1 cellular context compared by ENCODE assay signal in the genomic region with DNA sequence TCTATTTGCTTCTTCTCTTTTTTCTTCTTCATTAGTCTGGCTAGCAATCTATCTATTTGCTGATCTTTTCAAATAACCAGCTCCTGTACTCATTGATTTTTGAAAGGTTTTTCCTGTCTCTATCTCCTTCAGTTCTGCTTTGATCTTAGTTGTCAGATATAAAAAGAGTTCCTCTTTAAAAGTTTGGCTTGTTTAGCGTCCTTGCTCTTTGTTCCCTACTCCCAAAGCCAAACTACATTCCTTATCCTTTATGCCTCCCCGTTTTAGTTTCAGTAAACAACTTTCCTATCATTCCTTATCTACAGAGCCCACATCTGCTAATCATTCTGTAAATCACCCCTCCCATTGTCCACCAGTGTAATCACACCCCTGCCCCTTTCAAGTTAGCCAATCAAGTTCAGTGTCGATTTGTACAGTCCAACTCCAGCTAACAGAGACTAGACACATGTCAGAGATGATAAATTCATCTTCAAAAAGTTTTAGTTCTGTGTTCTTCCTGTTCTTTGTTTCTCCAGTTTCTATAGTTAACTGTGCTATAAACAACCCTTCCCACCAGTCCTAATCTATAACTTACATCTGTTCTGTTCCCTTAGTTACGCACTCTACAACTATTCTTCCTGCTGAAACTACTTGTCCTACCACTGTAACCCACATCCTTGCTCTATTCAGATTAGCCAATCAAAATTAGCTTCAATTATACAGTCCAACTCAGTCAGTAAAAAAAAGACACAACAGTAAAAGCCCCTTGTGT.
TF ChIP-seq lines count a peak whose summit lies in the region.

No MANE protein-coding gene starts in this region.

TF ChIP-seq in K562, 482 proteins besides CTCF, POLR2A, EP300 and RAD21 (continued from another document and continues in another):
- TF ChIP-seq, protein P1, sequence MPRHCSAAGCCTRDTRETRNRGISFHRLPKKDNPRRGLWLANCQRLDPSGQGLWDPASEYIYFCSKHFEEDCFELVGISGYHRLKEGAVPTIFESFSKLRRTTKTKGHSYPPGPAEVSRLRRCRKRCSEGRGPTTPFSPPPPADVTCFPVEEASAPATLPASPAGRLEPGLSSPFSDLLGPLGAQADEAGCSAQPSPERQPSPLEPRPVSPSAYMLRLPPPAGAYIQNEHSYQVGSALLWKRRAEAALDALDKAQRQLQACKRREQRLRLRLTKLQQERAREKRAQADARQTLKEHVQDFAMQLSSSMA (CRISPR knock-in tag; IDR thresholded peaks at IDR 0.05): no peak
- TF ChIP-seq ZNF778 (CRISPR knock-in tag; IDR thresholded peaks at IDR 0.05) (no peak), TRIM24 (IDR thresholded peaks at IDR 0.05) (peak; percentile 23 to 69; a peak in 3 of 4 replicates), JUN (IDR thresholded peaks at IDR 0.05; ENCODE audit: borderline replicate concordance, low read depth, low read length) (no peak), JUN (CRISPR knock-in tag; IDR thresholded peaks at IDR 0.05; ENCODE audit: borderline replicate concordance) (no peak), ZC3H4 (CRISPR knock-in tag; IDR thresholded peaks at IDR 0.05; ENCODE audit: borderline replicate concordance) (no peak), VEZF1 (CRISPR knock-in tag; IDR thresholded peaks at IDR 0.05) (peak; percentile 69), ZNF253 (CRISPR knock-in tag; conservative IDR thresholded peaks at IDR 0.05) (no peak), SAFB2 (IDR thresholded peaks at IDR 0.05; ENCODE audit: borderline replicate concordance, low read depth, low read length, severe bottlenecking) (no peak), ZNF551 (CRISPR knock-in tag; IDR thresholded peaks at IDR 0.05) (no peak), ZNF274 (IDR thresholded peaks at IDR 0.05; ENCODE audit: borderline replicate concordance, low read depth, low read length) (no peak), LCOR (CRISPR knock-in tag; IDR thresholded peaks at IDR 0.05) (peak; percentile 68), NR2F6 (CRISPR knock-in tag; IDR thresholded peaks at IDR 0.05) (no peak), ESRRA (IDR thresholded peaks at IDR 0.05; ENCODE audit: borderline replicate concordance, low read depth) (no peak), CREB1 (IDR thresholded peaks at IDR 0.05) (no peak), CREB1 (CRISPR knock-in tag; IDR thresholded peaks at IDR 0.05) (no peak), EHMT2 (IDR thresholded peaks at IDR 0.05) (no peak), SMAD3 (CRISPR knock-in tag; conservative IDR thresholded peaks at IDR 0.05) (no peak), MTF1 (CRISPR knock-in tag; IDR thresholded peaks at IDR 0.05; ENCODE audit: borderline replicate concordance) (no peak), ZBTB1 (CRISPR knock-in tag; IDR thresholded peaks at IDR 0.05; ENCODE audit: borderline replicate concordance, low read depth) (no peak), FOXM1 (IDR thresholded peaks at IDR 0.05; ENCODE audit: low read depth) (0 out of 2 replicates have a peak, but pooled peaks have one; percentile 37), FOXM1 (CRISPR knock-in tag; IDR thresholded peaks at IDR 0.05; ENCODE audit: low read depth) (no peak), PKNOX1 (IDR thresholded peaks at IDR 0.05) (peak; percentile 51; the same call in 1 of the 2 replicates), DIDO1 (tag; IDR thresholded peaks at IDR 0.05; ENCODE audit: low read depth) (no peak), TAF7 (tag; IDR thresholded peaks at IDR 0.05) (no peak), BRF2 (IDR thresholded peaks at IDR 0.05; ENCODE audit: borderline replicate concordance, insufficient read depth, insufficient read length) (no peak), CC2D1A (IDR thresholded peaks at IDR 0.05) (no peak; the same call in none of the 2 replicates), BRD4 (IDR thresholded peaks at IDR 0.05) (no peak), ZNF695 (CRISPR knock-in tag; IDR thresholded peaks at IDR 0.05) (no peak), ZC3H8 (IDR thresholded peaks at IDR 0.05) (no peak), ZNF121 (CRISPR knock-in tag; conservative IDR thresholded peaks at IDR 0.05) (no peak), NFIC (IDR thresholded peaks at IDR 0.05) (no peak), BRF1 (IDR thresholded peaks at IDR 0.05; ENCODE audit: borderline replicate concordance, extremely low read depth, insufficient read length) (no peak), C11orf30 (IDR thresholded peaks at IDR 0.05; ENCODE audit: low read depth) (no peak), ARID1B (IDR thresholded peaks at IDR 0.05) (peak; percentile 62), DDX20 (tag; IDR thresholded peaks at IDR 0.05; ENCODE audit: low read depth) (no peak), TCF3 (CRISPR knock-in tag; IDR thresholded peaks at IDR 0.05) (peak; percentile 47), MBD2 (IDR thresholded peaks at IDR 0.05; ENCODE audit: borderline replicate concordance, low read depth) (no peak), FOXP1 (CRISPR knock-in tag; IDR thresholded peaks at IDR 0.05) (0 out of 2 replicates have a peak, but pooled peaks have one; percentile 25)
- TF ChIP-seq, protein P2, sequence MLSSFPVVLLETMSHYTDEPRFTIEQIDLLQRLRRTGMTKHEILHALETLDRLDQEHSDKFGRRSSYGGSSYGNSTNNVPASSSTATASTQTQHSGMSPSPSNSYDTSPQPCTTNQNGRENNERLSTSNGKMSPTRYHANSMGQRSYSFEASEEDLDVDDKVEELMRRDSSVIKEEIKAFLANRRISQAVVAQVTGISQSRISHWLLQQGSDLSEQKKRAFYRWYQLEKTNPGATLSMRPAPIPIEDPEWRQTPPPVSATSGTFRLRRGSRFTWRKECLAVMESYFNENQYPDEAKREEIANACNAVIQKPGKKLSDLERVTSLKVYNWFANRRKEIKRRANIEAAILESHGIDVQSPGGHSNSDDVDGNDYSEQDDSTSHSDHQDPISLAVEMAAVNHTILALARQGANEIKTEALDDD (IDR thresholded peaks at IDR 0.05): peak; percentile 71; the same call in 1 of the 2 replicates
- TF ChIP-seq, protein P3, sequence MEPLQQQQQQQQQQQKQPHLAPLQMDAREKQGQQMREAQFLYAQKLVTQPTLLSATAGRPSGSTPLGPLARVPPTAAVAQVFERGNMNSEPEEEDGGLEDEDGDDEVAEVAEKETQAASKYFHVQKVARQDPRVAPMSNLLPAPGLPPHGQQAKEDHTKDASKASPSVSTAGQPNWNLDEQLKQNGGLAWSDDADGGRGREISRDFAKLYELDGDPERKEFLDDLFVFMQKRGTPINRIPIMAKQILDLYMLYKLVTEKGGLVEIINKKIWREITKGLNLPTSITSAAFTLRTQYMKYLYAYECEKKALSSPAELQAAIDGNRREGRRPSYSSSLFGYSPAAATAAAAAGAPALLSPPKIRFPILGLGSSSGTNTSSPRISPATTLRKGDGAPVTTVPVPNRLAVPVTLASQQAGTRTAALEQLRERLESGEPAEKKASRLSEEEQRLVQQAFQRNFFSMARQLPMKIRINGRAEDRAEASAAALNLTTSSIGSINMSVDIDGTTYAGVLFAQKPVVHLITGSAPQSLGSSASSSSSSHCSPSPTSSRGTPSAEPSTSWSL (CRISPR knock-in tag; IDR thresholded peaks at IDR 0.05; ENCODE audit: borderline replicate concordance): no peak
- TF ChIP-seq, protein P4, sequence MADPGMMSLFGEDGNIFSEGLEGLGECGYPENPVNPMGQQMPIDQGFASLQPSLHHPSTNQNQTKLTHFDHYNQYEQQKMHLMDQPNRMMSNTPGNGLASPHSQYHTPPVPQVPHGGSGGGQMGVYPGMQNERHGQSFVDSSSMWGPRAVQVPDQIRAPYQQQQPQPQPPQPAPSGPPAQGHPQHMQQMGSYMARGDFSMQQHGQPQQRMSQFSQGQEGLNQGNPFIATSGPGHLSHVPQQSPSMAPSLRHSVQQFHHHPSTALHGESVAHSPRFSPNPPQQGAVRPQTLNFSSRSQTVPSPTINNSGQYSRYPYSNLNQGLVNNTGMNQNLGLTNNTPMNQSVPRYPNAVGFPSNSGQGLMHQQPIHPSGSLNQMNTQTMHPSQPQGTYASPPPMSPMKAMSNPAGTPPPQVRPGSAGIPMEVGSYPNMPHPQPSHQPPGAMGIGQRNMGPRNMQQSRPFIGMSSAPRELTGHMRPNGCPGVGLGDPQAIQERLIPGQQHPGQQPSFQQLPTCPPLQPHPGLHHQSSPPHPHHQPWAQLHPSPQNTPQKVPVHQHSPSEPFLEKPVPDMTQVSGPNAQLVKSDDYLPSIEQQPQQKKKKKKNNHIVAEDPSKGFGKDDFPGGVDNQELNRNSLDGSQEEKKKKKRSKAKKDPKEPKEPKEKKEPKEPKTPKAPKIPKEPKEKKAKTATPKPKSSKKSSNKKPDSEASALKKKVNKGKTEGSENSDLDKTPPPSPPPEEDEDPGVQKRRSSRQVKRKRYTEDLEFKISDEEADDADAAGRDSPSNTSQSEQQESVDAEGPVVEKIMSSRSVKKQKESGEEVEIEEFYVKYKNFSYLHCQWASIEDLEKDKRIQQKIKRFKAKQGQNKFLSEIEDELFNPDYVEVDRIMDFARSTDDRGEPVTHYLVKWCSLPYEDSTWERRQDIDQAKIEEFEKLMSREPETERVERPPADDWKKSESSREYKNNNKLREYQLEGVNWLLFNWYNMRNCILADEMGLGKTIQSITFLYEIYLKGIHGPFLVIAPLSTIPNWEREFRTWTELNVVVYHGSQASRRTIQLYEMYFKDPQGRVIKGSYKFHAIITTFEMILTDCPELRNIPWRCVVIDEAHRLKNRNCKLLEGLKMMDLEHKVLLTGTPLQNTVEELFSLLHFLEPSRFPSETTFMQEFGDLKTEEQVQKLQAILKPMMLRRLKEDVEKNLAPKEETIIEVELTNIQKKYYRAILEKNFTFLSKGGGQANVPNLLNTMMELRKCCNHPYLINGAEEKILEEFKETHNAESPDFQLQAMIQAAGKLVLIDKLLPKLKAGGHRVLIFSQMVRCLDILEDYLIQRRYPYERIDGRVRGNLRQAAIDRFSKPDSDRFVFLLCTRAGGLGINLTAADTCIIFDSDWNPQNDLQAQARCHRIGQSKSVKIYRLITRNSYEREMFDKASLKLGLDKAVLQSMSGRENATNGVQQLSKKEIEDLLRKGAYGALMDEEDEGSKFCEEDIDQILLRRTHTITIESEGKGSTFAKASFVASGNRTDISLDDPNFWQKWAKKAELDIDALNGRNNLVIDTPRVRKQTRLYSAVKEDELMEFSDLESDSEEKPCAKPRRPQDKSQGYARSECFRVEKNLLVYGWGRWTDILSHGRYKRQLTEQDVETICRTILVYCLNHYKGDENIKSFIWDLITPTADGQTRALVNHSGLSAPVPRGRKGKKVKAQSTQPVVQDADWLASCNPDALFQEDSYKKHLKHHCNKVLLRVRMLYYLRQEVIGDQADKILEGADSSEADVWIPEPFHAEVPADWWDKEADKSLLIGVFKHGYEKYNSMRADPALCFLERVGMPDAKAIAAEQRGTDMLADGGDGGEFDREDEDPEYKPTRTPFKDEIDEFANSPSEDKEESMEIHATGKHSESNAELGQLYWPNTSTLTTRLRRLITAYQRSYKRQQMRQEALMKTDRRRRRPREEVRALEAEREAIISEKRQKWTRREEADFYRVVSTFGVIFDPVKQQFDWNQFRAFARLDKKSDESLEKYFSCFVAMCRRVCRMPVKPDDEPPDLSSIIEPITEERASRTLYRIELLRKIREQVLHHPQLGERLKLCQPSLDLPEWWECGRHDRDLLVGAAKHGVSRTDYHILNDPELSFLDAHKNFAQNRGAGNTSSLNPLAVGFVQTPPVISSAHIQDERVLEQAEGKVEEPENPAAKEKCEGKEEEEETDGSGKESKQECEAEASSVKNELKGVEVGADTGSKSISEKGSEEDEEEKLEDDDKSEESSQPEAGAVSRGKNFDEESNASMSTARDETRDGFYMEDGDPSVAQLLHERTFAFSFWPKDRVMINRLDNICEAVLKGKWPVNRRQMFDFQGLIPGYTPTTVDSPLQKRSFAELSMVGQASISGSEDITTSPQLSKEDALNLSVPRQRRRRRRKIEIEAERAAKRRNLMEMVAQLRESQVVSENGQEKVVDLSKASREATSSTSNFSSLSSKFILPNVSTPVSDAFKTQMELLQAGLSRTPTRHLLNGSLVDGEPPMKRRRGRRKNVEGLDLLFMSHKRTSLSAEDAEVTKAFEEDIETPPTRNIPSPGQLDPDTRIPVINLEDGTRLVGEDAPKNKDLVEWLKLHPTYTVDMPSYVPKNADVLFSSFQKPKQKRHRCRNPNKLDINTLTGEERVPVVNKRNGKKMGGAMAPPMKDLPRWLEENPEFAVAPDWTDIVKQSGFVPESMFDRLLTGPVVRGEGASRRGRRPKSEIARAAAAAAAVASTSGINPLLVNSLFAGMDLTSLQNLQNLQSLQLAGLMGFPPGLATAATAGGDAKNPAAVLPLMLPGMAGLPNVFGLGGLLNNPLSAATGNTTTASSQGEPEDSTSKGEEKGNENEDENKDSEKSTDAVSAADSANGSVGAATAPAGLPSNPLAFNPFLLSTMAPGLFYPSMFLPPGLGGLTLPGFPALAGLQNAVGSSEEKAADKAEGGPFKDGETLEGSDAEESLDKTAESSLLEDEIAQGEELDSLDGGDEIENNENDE (IDR thresholded peaks at IDR 0.05; ENCODE audit: low read depth, low read length): no peak
- TF ChIP-seq, protein P5, sequence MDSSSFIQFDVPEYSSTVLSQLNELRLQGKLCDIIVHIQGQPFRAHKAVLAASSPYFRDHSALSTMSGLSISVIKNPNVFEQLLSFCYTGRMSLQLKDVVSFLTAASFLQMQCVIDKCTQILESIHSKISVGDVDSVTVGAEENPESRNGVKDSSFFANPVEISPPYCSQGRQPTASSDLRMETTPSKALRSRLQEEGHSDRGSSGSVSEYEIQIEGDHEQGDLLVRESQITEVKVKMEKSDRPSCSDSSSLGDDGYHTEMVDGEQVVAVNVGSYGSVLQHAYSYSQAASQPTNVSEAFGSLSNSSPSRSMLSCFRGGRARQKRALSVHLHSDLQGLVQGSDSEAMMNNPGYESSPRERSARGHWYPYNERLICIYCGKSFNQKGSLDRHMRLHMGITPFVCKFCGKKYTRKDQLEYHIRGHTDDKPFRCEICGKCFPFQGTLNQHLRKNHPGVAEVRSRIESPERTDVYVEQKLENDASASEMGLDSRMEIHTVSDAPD (CRISPR knock-in tag; IDR thresholded peaks at IDR 0.05): no peak
